27 cellular contexts compared by ENCODE assay signal in genomic region chr12:132417741-132418140, GRCh38.
"Had no signal": no experiment of that assay in that cellular context is flagged by ENCODE, and none has a peak within 500 bp of the region (broad histone marks: within the 10 kb centered on the region; RNA-seq: fewer than 3 reads in every experiment).

No MANE protein-coding gene starts in this region.

- H3K9me3 ChIP-seq: esophagus squamous epithelium, heart left ventricle had no signal

- DNase-seq: activated CD4-positive, alpha-beta memory T cell treated with anti-CD3 and anti-CD28 coated beads, Interleukin-2, amount 10 ng/mL, durations not matched to agents 7 days and 5 days; activated CD4-positive, alpha-beta T cell treated with anti-CD3 and anti-CD28 coated beads for 1 hour; activated CD4-positive, alpha-beta T cell treated with anti-CD3 and anti-CD28 coated beads for 4 hours; activated CD4-positive, alpha-beta T cell treated with anti-CD3 and anti-CD28 coated beads, Interleukin-2, amount 10 ng/mL, durations not matched to agents 7 days and 5 days; activated CD4-positive, alpha-beta T cell treated with anti-CD3 and anti-CD28 coated beads, Interleukin-2, amount 50 U/mL, for 4 hours; activated CD8-positive, alpha-beta memory T cell treated with anti-CD3 and anti-CD28 coated beads, Interleukin-2, amount 50 U/mL, for 48 hours; activated gamma-delta T cell; activated naive CD4-positive, alpha-beta T cell; activated naive CD4-positive, alpha-beta T cell treated with anti-CD3 and anti-CD28 coated beads, Interleukin-2, amount 10 ng/mL, durations not matched to agents 7 days and 5 days; activated naive CD8-positive, alpha-beta T cell treated with anti-CD3 and anti-CD28 coated beads, Interleukin-2, amount 10 ng/mL, durations not matched to agents 7 days and 5 days; activated T-cell treated with anti-CD3 and anti-CD28 coated beads for 4 hours; activated T-cell treated with anti-CD3 and anti-CD28 coated beads, Interleukin-2, amount 50 U/mL, for 24 hours; activated T-cell treated with anti-CD3 and anti-CD28 coated beads, Interleukin-2, amount 50 U/mL, for 72 hours; caudate nucleus; cortex of kidney; dermis blood vessel endothelial cell; effector CD4-positive, alpha-beta T cell; effector memory CD8-positive, alpha-beta T cell; esophagus squamous epithelium; heart left ventricle; T-helper 2 cell had no signal

- H3K36me3 Mint-ChIP-seq: activated naive CD4-positive, alpha-beta T cell treated with anti-CD3 and anti-CD28 coated beads, Interleukin-2, amount 10 ng/mL, durations not matched to agents 7 days and 5 days; activated naive CD4-positive, alpha-beta T cell treated with anti-CD3 and anti-CD28 coated beads, Interleukin-2, amount 50 U/mL, for 72 hours; activated naive CD8-positive, alpha-beta T cell treated with anti-CD3 and anti-CD28 coated beads, Interleukin-2, amount 10 ng/mL, durations not matched to agents 7 days and 5 days had no signal

- H3K36me3 ChIP-seq: esophagus squamous epithelium, heart left ventricle had no signal

- H3K9me3 Mint-ChIP-seq: activated CD4-positive, alpha-beta memory T cell treated with anti-CD3 and anti-CD28 coated beads, Interleukin-2, amount 10 ng/mL, durations not matched to agents 7 days and 5 days; activated CD4-positive, alpha-beta T cell treated with anti-CD3 and anti-CD28 coated beads, Interleukin-2, amount 10 ng/mL, durations not matched to agents 7 days and 5 days; activated naive CD4-positive, alpha-beta T cell treated with anti-CD3 and anti-CD28 coated beads, Interleukin-2, amount 10 ng/mL, durations not matched to agents 7 days and 5 days; activated naive CD4-positive, alpha-beta T cell treated with anti-CD3 and anti-CD28 coated beads, Interleukin-2, amount 50 U/mL, for 72 hours; activated naive CD8-positive, alpha-beta T cell treated with anti-CD3 and anti-CD28 coated beads, Interleukin-2, amount 10 ng/mL, durations not matched to agents 7 days and 5 days; activated T-cell treated with anti-CD3 and anti-CD28 coated beads, Interleukin-2, amount 50 U/mL, for 24 hours; activated T-cell treated with anti-CD3 and anti-CD28 coated beads, Interleukin-2, amount 50 U/mL, for 72 hours; effector memory CD8-positive, alpha-beta T cell had no signal

- H3K27me3 Mint-ChIP-seq: activated T-cell treated with anti-CD3 and anti-CD28 coated beads, Interleukin-2, amount 50 U/mL, for 24 hours had no signal

- H3K4me3 ChIP-seq: esophagus squamous epithelium, heart left ventricle had no signal

- H3K4me3 Mint-ChIP-seq: activated CD4-positive, alpha-beta memory T cell treated with anti-CD3 and anti-CD28 coated beads, Interleukin-2, amount 10 ng/mL, durations not matched to agents 7 days and 5 days; activated CD4-positive, alpha-beta T cell treated with anti-CD3 and anti-CD28 coated beads, Interleukin-2, amount 10 ng/mL, durations not matched to agents 7 days and 5 days; activated naive CD4-positive, alpha-beta T cell treated with anti-CD3 and anti-CD28 coated beads, Interleukin-2, amount 10 ng/mL, durations not matched to agents 7 days and 5 days; activated naive CD8-positive, alpha-beta T cell treated with anti-CD3 and anti-CD28 coated beads, Interleukin-2, amount 10 ng/mL, durations not matched to agents 7 days and 5 days; activated T-cell treated with anti-CD3 and anti-CD28 coated beads, Interleukin-2, amount 50 U/mL, for 24 hours; activated T-cell treated with anti-CD3 and anti-CD28 coated beads, Interleukin-2, amount 50 U/mL, for 72 hours; effector memory CD8-positive, alpha-beta T cell had no signal

- H3K27ac ChIP-seq: epithelial cell of prostate, esophagus squamous epithelium, heart left ventricle had no signal

- H3K27ac Mint-ChIP-seq: activated CD4-positive, alpha-beta memory T cell treated with anti-CD3 and anti-CD28 coated beads, Interleukin-2, amount 10 ng/mL, durations not matched to agents 7 days and 5 days; activated naive CD4-positive, alpha-beta T cell treated with anti-CD3 and anti-CD28 coated beads, Interleukin-2, amount 10 ng/mL, durations not matched to agents 7 days and 5 days; activated naive CD4-positive, alpha-beta T cell treated with anti-CD3 and anti-CD28 coated beads, Interleukin-2, amount 50 U/mL, for 72 hours; activated naive CD8-positive, alpha-beta T cell treated with anti-CD3 and anti-CD28 coated beads, Interleukin-2, amount 10 ng/mL, durations not matched to agents 7 days and 5 days; activated T-cell treated with anti-CD3 and anti-CD28 coated beads, Interleukin-2, amount 50 U/mL, for 24 hours; activated T-cell treated with anti-CD3 and anti-CD28 coated beads, Interleukin-2, amount 50 U/mL, for 72 hours; effector memory CD8-positive, alpha-beta T cell had no signal

- ATAC-seq: activated naive CD4-positive, alpha-beta T cell treated with anti-CD3 and anti-CD28 coated beads, Interleukin-2, amount 50 U/mL, for 72 hours; activated T-cell treated with anti-CD3 and anti-CD28 coated beads, Interleukin-2, amount 50 U/mL, for 72 hours; effector memory CD8-positive, alpha-beta T cell; heart left ventricle had no signal

- FAIRE-seq: astrocyte, colon, endothelial cell of umbilical vein, frontal cortex had no signal
